In genomic region chr19:50457300-50457699, GRCh38 we compare ENCODE assay signal across 38 cellular contexts. TPM values are rescaled to one million over a fixed set of nuclear protein-coding genes. Genes with fewer than 3 reads are reported as not detected.
"Had no signal": no experiment of that assay in that cellular context is flagged by ENCODE, and none has a peak within 500 bp of the region (broad histone marks: within the 10 kb centered on the region; RNA-seq: fewer than 3 reads in every experiment).

No MANE protein-coding gene starts in this region.

- H3K4me3 ChIP-seq: MG63 had no signal

- DNase-seq: Karpas-422, Kasumi-1, MG63, MM.1S, MV-4-11, NCI-H1048, NCI-H1092, NCI-H1092 treated with DMSO at 0.1 percent for 48 hours, NCI-H1105, NCI-H1105 treated with DMSO at 0.1 percent for 48 hours, NCI-H1417, NCI-H1417 treated with DMSO at 0.1 percent for 48 hours, NCI-H1436, NCI-H1436 treated with DMSO at 0.1 percent for 48 hours, NCI-H146, NCI-H1694, NCI-H1694 treated with DMSO at 0.1 percent for 48 hours, NCI-H187, NCI-H187 treated with DMSO at 0.1 percent for 48 hours, NCI-H1930, NCI-H2029, NCI-H2029 treated with DMSO at 0.1 percent for 48 hours, NCI-H2081, NCI-H2081 treated with DMSO at 0.1 percent for 48 hours, NCI-H2107, NCI-H2171, NCI-H2171 treated with DMSO at 0.1 percent for 48 hours, NCI-H2227 treated with DMSO at 0.1 percent for 48 hours, NCI-H226, NCI-H345, NCI-H446, NCI-H446 treated with DMSO at 0.1 percent for 48 hours, NCI-H510A had no signal

- H3K27ac ChIP-seq: KMS-11 had no signal

- H3K9ac ChIP-seq: KMS-11 had no signal

- H3K9me3 ChIP-seq: MG63 had no signal

- H3K36me3 ChIP-seq: MG63 had no signal

- H3K4me2 ChIP-seq: KMS-11 had no signal

RNA-seq across cellular contexts. Expression of gene MYBPC2, which starts 24.6 kb away (rescaled TPM):
- total RNA-seq: M059J, MCF 10A, NCI-H460 had no signal

RNA-seq across cellular contexts. Expression of gene SPIB, which starts 38.6 kb away (rescaled TPM):
- total RNA-seq: LHCN-M2, M059J, MCF 10A, NCI-H460 had no signal
